ENCODE assay signal across 26 cellular contexts in the genomic region with DNA sequence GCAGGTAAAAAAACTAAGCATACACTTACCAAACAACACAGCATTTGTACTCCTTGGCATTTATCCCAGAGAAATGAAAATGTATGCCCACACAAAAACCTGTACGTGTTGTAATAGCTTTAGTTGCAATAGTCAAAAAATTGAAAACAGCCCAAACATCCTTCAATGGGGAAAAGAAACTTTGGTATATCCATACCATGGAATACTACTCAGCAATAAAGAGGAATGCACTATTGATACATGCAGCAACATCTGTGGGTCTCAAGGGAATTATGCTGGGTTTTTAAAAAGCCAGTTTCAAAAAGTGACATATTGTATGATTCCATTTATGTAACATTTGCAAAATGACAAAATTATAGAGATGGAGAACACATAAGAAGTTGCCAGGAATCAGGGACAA.
"Had no signal": no experiment of that assay in that cellular context is flagged by ENCODE, and none has a peak within 500 bp of the region (broad histone marks: within the 10 kb centered on the region; RNA-seq: fewer than 3 reads in every experiment).

No MANE protein-coding gene starts in this region.

- H3K4me1 ChIP-seq: colonic mucosa, left lung, lower lobe of right lung had no signal

- H3K9me3 ChIP-seq: colonic mucosa, esophagus squamous epithelium, gastrocnemius medialis, heart right ventricle, left lung, lower lobe of right lung, mucosa of descending colon had no signal

- H3K27me3 ChIP-seq: colonic mucosa, esophagus squamous epithelium, gastrocnemius medialis, heart right ventricle, left lung had no signal

- H3K36me3 ChIP-seq: colonic mucosa had no signal

- ATAC-seq: esophagus mucosa; gastrocnemius medialis; heart right ventricle; left cardiac atrium; left lung; left ventricle myocardium superior; lower lobe of right lung; mucosa of descending colon; naive thymus-derived CD8-positive, alpha-beta T cell had no signal

- H3K27ac Mint-ChIP-seq: dendritic cell treated with granulocyte-macrophage colony-stimulating factor and Interleukin-4, amounts not matched to agents 40 ng/mL and 50 ng/mL, for 4 days; mesothelial cell of epicardium; naive B cell had no signal

- H3K9me3 Mint-ChIP-seq: dendritic cell treated with granulocyte-macrophage colony-stimulating factor and Interleukin-4, amounts not matched to agents 40 ng/mL and 50 ng/mL, for 4 days; naive B cell; naive thymus-derived CD8-positive, alpha-beta T cell had no signal

- DNase-seq: colonic mucosa; cortex of kidney; effector CD8-positive, alpha-beta T cell; erythroblast; esophagus squamous epithelium; foreskin fibroblast; foreskin melanocyte; gastrocnemius medialis; glutamatergic neuron; head of caudate nucleus; heart right ventricle; hippocampal formation; left cardiac atrium; left lung; left ventricle myocardium superior; lower lobe of right lung; mesenchymal stem cell; mucosa of descending colon; naive B cell; naive thymus-derived CD8-positive, alpha-beta T cell had no signal

- H3K27ac ChIP-seq: colonic mucosa, epithelial cell of prostate, gastrocnemius medialis, heart right ventricle, left lung, lower lobe of right lung had no signal

- H3K4me3 Mint-ChIP-seq: dendritic cell treated with granulocyte-macrophage colony-stimulating factor and Interleukin-4, amounts not matched to agents 40 ng/mL and 50 ng/mL, for 4 days; mesothelial cell of epicardium; naive B cell; naive thymus-derived CD8-positive, alpha-beta T cell had no signal

- H3K4me3 ChIP-seq: colonic mucosa, esophagus squamous epithelium, gastrocnemius medialis, heart right ventricle, left lung, lower lobe of right lung, mucosa of descending colon had no signal

- FAIRE-seq: islet of Langerhans, keratinocyte had no signal

- H3K27me3 Mint-ChIP-seq: dendritic cell treated with granulocyte-macrophage colony-stimulating factor and Interleukin-4, amounts not matched to agents 40 ng/mL and 50 ng/mL, for 4 days; naive B cell; naive thymus-derived CD8-positive, alpha-beta T cell had no signal

- H3K4me1 Mint-ChIP-seq: mesothelial cell of epicardium had no signal
